In genomic region chr18:62425465-62426190, GRCh38 we compare ENCODE assay signal across 8 cellular contexts.
DNase-seq lines count a peak whose midpoint lies in the region; TF ChIP-seq lines count a peak whose summit lies in the region.

No MANE protein-coding gene starts in this region.

- TF ChIP-seq CTCF in endothelial cell (IDR thresholded peaks at IDR 0.05; ENCODE audit: unreplicated experiment), result peak; percentile 82

- no peaks in the 10 kb centered on the region for H3K27me3 Mint-ChIP-seq in endothelial cell (ENCODE audit: unreplicated experiment)

- WGBS in HUES64, result 8% methylated on average over 14 of the region's 14 CpGs

- H3K9ac ChIP-seq in HUES64 (ENCODE audit: low read depth, low read length), result peak overlapping the region; percentile 62; the same call in 1 of the 2 replicates

- H3K36me3 Mint-ChIP-seq in endothelial cell (ENCODE audit: low read depth, unreplicated experiment), result no peaks in the 10 kb centered on the region

- no peaks in the 10 kb centered on the region for H3K9me3 Mint-ChIP-seq in endothelial cell (ENCODE audit: unreplicated experiment)

- no peaks in the 10 kb centered on the region for H3K36me3 ChIP-seq in HUES64 (ENCODE audit: insufficient read depth, low read length)

- H3K27ac Mint-ChIP-seq in endothelial cell (ENCODE audit: unreplicated experiment), result peak overlapping the region; percentile 90

- 0 out of 2 replicates have a peak, but pooled peaks cover 4% of the 10 kb centered on the region for H3K27me3 ChIP-seq in HUES64 (ENCODE audit: insufficient read depth, low read length)

- H3K4me3 ChIP-seq in HUES64 (ENCODE audit: low read length), result peak overlapping the region; percentile 60

- no peak overlapping the region for H3K27ac ChIP-seq in HUES64 (ENCODE audit: low read depth, low read length)

- H3K4me1 ChIP-seq in HUES64 (ENCODE audit: insufficient read depth, low read length), result peaks cover 10% of the 10 kb centered on the region; the same call in 1 of the 2 replicates

- DNase-seq in activated gamma-delta T cell treated with Interleukin-2 at 50 U/mL for 16 hours (peak; percentile 44), activated gamma-delta T cell (lab: John Stamatoyannopoulos, UW) (no peak), NOMO-1 treated with dmso at 0.1 percent for 144 hours (lab: John Stamatoyannopoulos, UW; ENCODE audit: unreplicated experiment) (peak; percentile 85), endothelial cell (ENCODE audit: low spot score) (peak; percentile 83), medulla oblongata (ENCODE audit: extremely low spot score) (peak; percentile 97)
- peak; percentile 14 for DNase-seq in activated CD8-positive, alpha-beta memory T cell treated with anti-CD3 and anti-CD28 coated beads, Interleukin-2, amount 50 U/mL, for 1 hour (ENCODE audit: extremely low read depth)
- DNase-seq in stimulated activated CD8-positive, alpha-beta memory T cell treated with anti-CD3 and anti-CD28 coated beads, Interleukin-15, amount 100 ng/mL, for 1 hour (ENCODE audit: low read depth), result peak; percentile 15

- H3K9me3 ChIP-seq in HUES64 (ENCODE audit: insufficient read depth, low read depth, low read length), result peaks cover 6% of the 10 kb centered on the region; the same call in 1 of the 2 replicates

- H3K4me3 Mint-ChIP-seq in endothelial cell (ENCODE audit: unreplicated experiment), result peak overlapping the region; percentile 81

- H3K4me1 Mint-ChIP-seq in endothelial cell (ENCODE audit: unreplicated experiment), result peaks cover 9% of the 10 kb centered on the region
